In genomic region chr12:110282343-110282860, GRCh38 we compare ENCODE assay signal across 8 cellular contexts. TPM values are rescaled to one million over a fixed set of nuclear protein-coding genes. Genes with fewer than 3 reads are reported as not detected.
DNase-seq lines count a peak whose midpoint lies in the region; ATAC-seq and TF ChIP-seq lines count a peak whose summit lies in the region.

No MANE protein-coding gene starts in this region.

- H3K36me3 Mint-ChIP-seq in activated CD4-positive, alpha-beta T cell treated with anti-CD3 and anti-CD28 coated beads, Interleukin-2, amount 10 ng/mL, durations not matched to agents 24 days and 14 days (ENCODE audit: low read depth), result peaks cover 45% of the 10 kb centered on the region

- peaks cover 48% of the 10 kb centered on the region for H3K4me1 Mint-ChIP-seq in activated CD4-positive, alpha-beta T cell treated with anti-CD3 and anti-CD28 coated beads, Interleukin-2, amount 10 ng/mL, durations not matched to agents 24 days and 14 days

- peak overlapping the region; percentile 92 for H3K4me3 ChIP-seq in WI38 (ENCODE audit: low read depth, low read length)
- peak overlapping the region; percentile 100 for H3K4me3 ChIP-seq in iPS-18a (ENCODE audit: low read length)

- H3K9ac ChIP-seq in iPS-18a (ENCODE audit: low read length), result peak overlapping the region; percentile 98

- intact Hi-C loops in activated CD4-positive, alpha-beta T cell treated with anti-CD3 and anti-CD28 coated beads, Interleukin-2, amount 10 ng/mL, durations not matched to agents 24 days and 14 days (cut with micrococcal nuclease), result loop anchor here (5.0 kb wide), 1 partner anchor 240 kb away; no protein-coding TSS in a partner anchor

- peak overlapping the region; percentile 90 for H3K27ac ChIP-seq in iPS-18a (ENCODE audit: low read length)
- peak overlapping the region; percentile 56 for H3K27ac ChIP-seq in temporal lobe (ENCODE audit: low read depth, low read length)

- H3K4me3 Mint-ChIP-seq in activated CD4-positive, alpha-beta T cell treated with anti-CD3 and anti-CD28 coated beads, Interleukin-2, amount 10 ng/mL, durations not matched to agents 24 days and 14 days, result peak overlapping the region; percentile 97

- TF ChIP-seq CTCF in WI38 (IDR thresholded peaks at IDR 0.05; ENCODE audit: low read depth, low read length), result no peak

- H3K4me1 ChIP-seq in iPS-18a (ENCODE audit: control insufficient read depth, low read depth, low read length), result peaks cover 37% of the 10 kb centered on the region

- peaks cover 11% of the 10 kb centered on the region for H3K27me3 ChIP-seq in iPS-18a (ENCODE audit: control insufficient read depth, insufficient read depth, low read length)

- H3K27me3 Mint-ChIP-seq in activated CD4-positive, alpha-beta T cell treated with anti-CD3 and anti-CD28 coated beads, Interleukin-2, amount 10 ng/mL, durations not matched to agents 24 days and 14 days, result peaks cover 8% of the 10 kb centered on the region

- no peak for ATAC-seq in GM21723 (IDR thresholded peaks at IDR 0.05; ENCODE audit: unreplicated experiment)

- DNase-seq in activated CD4-positive, alpha-beta T cell treated with anti-CD3 and anti-CD28 coated beads, Interleukin-2, amount 10 ng/mL, durations not matched to agents 24 days and 14 days, result no peak
- DNase-seq in activated CD4-positive, alpha-beta T cell treated with anti-CD3 and anti-CD28 coated beads for 4 hours, result no peak
- DNase-seq in cerebellar cortex (ENCODE audit: low spot score) (no peak), NCI-H2171 treated with DMSO at 0.1 percent for 48 hours (lab: John Stamatoyannopoulos, UW) (no peak)

- peak overlapping the region; percentile 93 for H3K27ac Mint-ChIP-seq in activated CD4-positive, alpha-beta T cell treated with anti-CD3 and anti-CD28 coated beads, Interleukin-2, amount 10 ng/mL, durations not matched to agents 24 days and 14 days

- H3K9me3 ChIP-seq in iPS-18a (ENCODE audit: control insufficient read depth, low read depth, low read length), result no peaks in the 10 kb centered on the region

- H3K9me3 Mint-ChIP-seq in activated CD4-positive, alpha-beta T cell treated with anti-CD3 and anti-CD28 coated beads, Interleukin-2, amount 10 ng/mL, durations not matched to agents 24 days and 14 days, result no peaks in the 10 kb centered on the region

- peaks cover 34% of the 10 kb centered on the region for H3K36me3 ChIP-seq in iPS-18a (ENCODE audit: control insufficient read depth, low read depth, low read length)

RNA-seq across cellular contexts. Expression of gene ATP2A2, which starts 1.4 kb away (rescaled TPM):
- 219 and 222 TPM in 2 replicates for total RNA-seq in activated CD4-positive, alpha-beta T cell treated with anti-CD3 and anti-CD28 coated beads, Interleukin-2, amount 10 ng/mL, durations not matched to agents 24 days and 14 days
- total RNA-seq in temporal lobe, result 169 TPM
